ENCODE assay signal across 1 cellular context in genomic region chr5:43085453-43085852, GRCh38.
TF ChIP-seq lines count a peak whose summit lies in the region.

No MANE protein-coding gene starts in this region.

TF ChIP-seq in HepG2, 621 proteins besides CTCF, POLR2A, EP300 and RAD21:
- TF ChIP-seq GATA4 (IDR thresholded peaks at IDR 0.05; ENCODE audit: borderline replicate concordance, low read depth) (no peak), NONO (IDR thresholded peaks at IDR 0.05) (no peak), NONO (CRISPR knock-in tag; conservative IDR thresholded peaks at IDR 0.05) (no peak), GLMP (CRISPR knock-in tag; IDR thresholded peaks at IDR 0.05; ENCODE audit: borderline replicate concordance) (no peak), DZIP1 (CRISPR knock-in tag; IDR thresholded peaks at IDR 0.05) (no peak), CBX5 (CRISPR knock-in tag; IDR thresholded peaks at IDR 0.05; ENCODE audit: borderline replicate concordance) (no peak), PAWR (CRISPR knock-in tag; IDR thresholded peaks at IDR 0.05; ENCODE audit: borderline replicate concordance) (no peak), ZNF780A (CRISPR knock-in tag; IDR thresholded peaks at IDR 0.05) (no peak), NFKBIZ (CRISPR knock-in tag; IDR thresholded peaks at IDR 0.05) (no peak), ZNF234 (CRISPR knock-in tag; conservative IDR thresholded peaks at IDR 0.05) (no peak), DBP (CRISPR knock-in tag; IDR thresholded peaks at IDR 0.05; ENCODE audit: not compliant biosample characterization) (no peak), NCOA1 (CRISPR knock-in tag; IDR thresholded peaks at IDR 0.05) (no peak), ZBTB7B (CRISPR knock-in tag; IDR thresholded peaks at IDR 0.05) (no peak), AHDC1 (CRISPR knock-in tag; IDR thresholded peaks at IDR 0.05; ENCODE audit: borderline replicate concordance) (no peak), ZSCAN21 (CRISPR knock-in tag; IDR thresholded peaks at IDR 0.05; ENCODE audit: borderline replicate concordance) (no peak), CREBL2 (CRISPR knock-in tag; IDR thresholded peaks at IDR 0.05; ENCODE audit: borderline replicate concordance) (no peak), SMAD1 (CRISPR knock-in tag; IDR thresholded peaks at IDR 0.05; ENCODE audit: borderline replicate concordance, low read depth) (no peak), ZNF629 (CRISPR knock-in tag; conservative IDR thresholded peaks at IDR 0.05) (no peak), MAFK (conservative IDR thresholded peaks at IDR 0.05 in 1 of 2, IDR thresholded peaks at IDR 0.05 in 1 of 2; ENCODE audit: low read length in 2 of 2) (no peak), AGO1 (IDR thresholded peaks at IDR 0.05; ENCODE audit: low read depth, low read length, poor library complexity, severe bottlenecking) (no peak), RERE (CRISPR knock-in tag; IDR thresholded peaks at IDR 0.05; ENCODE audit: low read depth) (no peak)
